Comparison of ENCODE assay signal across 8 cellular contexts in genomic region chr17:68019675-68020450, GRCh38. TPM values are rescaled to one million over a fixed set of nuclear protein-coding genes. Genes with fewer than 3 reads are reported as not detected.
A peak's percentile ranks its signal among the peaks of the same experiment; 100 is the strongest.
DNase-seq lines count a peak whose midpoint lies in the region; ATAC-seq and TF ChIP-seq lines count a peak whose summit lies in the region.

No MANE protein-coding gene starts in this region.

- H3K27ac Mint-ChIP-seq in activated T-helper 2 cell treated with anti-CD3 and anti-CD28 coated beads, Interferon-gamma antibody, Interleukin-2, Interleukin-4, amounts not matched to agents 10 μg/mL and 5 μg/mL and 100 μg/mL, durations not matched to agents 14 hours and 24 hours and 36 hours, result peak overlapping the region; percentile 81
- H3K27ac Mint-ChIP-seq in natural killer cell, result peak overlapping the region; percentile 95 to 97

- no peaks in the 10 kb centered on the region for H3K36me3 ChIP-seq in ES-I3 (ENCODE audit: insufficient read depth, low read length)

- H3K4me1 Mint-ChIP-seq in activated T-helper 2 cell treated with anti-CD3 and anti-CD28 coated beads, Interferon-gamma antibody, Interleukin-2, Interleukin-4, amounts not matched to agents 10 μg/mL and 5 μg/mL and 100 μg/mL, durations not matched to agents 14 hours and 24 hours and 36 hours (ENCODE audit: low read depth), result peaks cover 10% of the 10 kb centered on the region
- H3K4me1 Mint-ChIP-seq in natural killer cell, result peaks cover 14% of the 10 kb centered on the region in 2 donors

- H3K4me1 ChIP-seq in ES-I3 (ENCODE audit: insufficient read depth, low read length), result no peaks in the 10 kb centered on the region; the same call in 1 of the 2 replicates

- peak; percentile 92 to 95 (median 93) for ATAC-seq in natural killer cell

- 0 out of 2 replicates have a peak, but pooled peaks have one; percentile 9 for TF ChIP-seq CTCF in LNCAP (IDR thresholded peaks at IDR 0.05)
- peak; percentile 44 for TF ChIP-seq CTCF in natural killer cell (IDR thresholded peaks at IDR 0.05)

- no peaks in the 10 kb centered on the region for H3K36me3 Mint-ChIP-seq in activated T-helper 2 cell treated with anti-CD3 and anti-CD28 coated beads, Interferon-gamma antibody, Interleukin-2, Interleukin-4, amounts not matched to agents 10 μg/mL and 5 μg/mL and 100 μg/mL, durations not matched to agents 14 hours and 24 hours and 36 hours (ENCODE audit: low read depth)
- H3K36me3 Mint-ChIP-seq in natural killer cell, result no peaks in the 10 kb centered on the region

- H3K4me3 Mint-ChIP-seq in activated T-helper 2 cell treated with anti-CD3 and anti-CD28 coated beads, Interferon-gamma antibody, Interleukin-2, Interleukin-4, amounts not matched to agents 10 μg/mL and 5 μg/mL and 100 μg/mL, durations not matched to agents 14 hours and 24 hours and 36 hours (ENCODE audit: low read depth), result peak overlapping the region; percentile 81
- H3K4me3 Mint-ChIP-seq in natural killer cell, result peak overlapping the region; percentile 84

- DNase-seq in H4 (ENCODE audit: low spot score), result peak; percentile 95
- DNase-seq in RPMI7951 (ENCODE audit: low read depth), result peak; percentile 92
- peak; percentile 97 for DNase-seq in activated T-helper 2 cell treated with anti-CD3 and anti-CD28 coated beads, Interferon-gamma antibody, Interleukin-2, Interleukin-4, amounts not matched to agents 10 μg/mL and 5 μg/mL and 100 μg/mL, durations not matched to agents 14 hours and 24 hours and 36 hours (ENCODE audit: low spot score)
- peak; percentile 97 for DNase-seq in fibroblast of peridontal ligament (ENCODE audit: extremely low read depth)
- peak; percentile 98 for DNase-seq in natural killer cell
- peak; percentile 82 to 94 (median 90) for DNase-seq in stimulated activated naive CD4-positive, alpha-beta T cell (lab: John Stamatoyannopoulos, UW)

- intact Hi-C loops in activated T-helper 2 cell treated with anti-CD3 and anti-CD28 coated beads, Interferon-gamma antibody, Interleukin-2, Interleukin-4, amounts not matched to agents 10 μg/mL and 5 μg/mL and 100 μg/mL, durations not matched to agents 14 hours and 24 hours and 36 hours (cut with micrococcal nuclease), result loop anchor here (1.0 to 2.0 kb wide), 2 partner anchors 15 to 25 kb away; partner anchors contain the start of gene KPNA2
- intact Hi-C loops in natural killer cell (cut with micrococcal nuclease), result loop anchor here (1.0 kb wide), 1 partner anchor 15 kb away; the partner anchor contains the start of gene KPNA2

- no peaks in the 10 kb centered on the region for H3K9me3 Mint-ChIP-seq in activated T-helper 2 cell treated with anti-CD3 and anti-CD28 coated beads, Interferon-gamma antibody, Interleukin-2, Interleukin-4, amounts not matched to agents 10 μg/mL and 5 μg/mL and 100 μg/mL, durations not matched to agents 14 hours and 24 hours and 36 hours
- H3K9me3 Mint-ChIP-seq in natural killer cell, result no peaks in the 10 kb centered on the region

- peak overlapping the region; percentile 80 for H3K9ac ChIP-seq in ES-I3 (ENCODE audit: low read depth, low read length)

- H3K27me3 Mint-ChIP-seq in activated T-helper 2 cell treated with anti-CD3 and anti-CD28 coated beads, Interferon-gamma antibody, Interleukin-2, Interleukin-4, amounts not matched to agents 10 μg/mL and 5 μg/mL and 100 μg/mL, durations not matched to agents 14 hours and 24 hours and 36 hours (ENCODE audit: low read depth), result peaks cover 8% of the 10 kb centered on the region
- H3K27me3 Mint-ChIP-seq in natural killer cell (ENCODE audit: low read depth in 2 of 2), result peaks cover 0 to 5% of the 10 kb centered on the region in 2 donors

- H3K9me3 ChIP-seq in ES-I3 (ENCODE audit: control insufficient read depth, insufficient read depth, low read length), result no peaks in the 10 kb centered on the region

RNA-seq across cellular contexts. Expression of gene KPNA2, which starts 15.7 kb away (rescaled TPM):
- total RNA-seq in H4 (2014; rRNA removed; shearing (Covaris generic)), result 394 and 483 TPM in 2 replicates
- 360 and 422 TPM in 2 replicates for total RNA-seq in RPMI7951 (2014; rRNA removed; shearing (Covaris generic))
- 247 and 255 TPM in 2 replicates for total RNA-seq in activated T-helper 2 cell treated with anti-CD3 and anti-CD28 coated beads, Interferon-gamma antibody, Interleukin-2, Interleukin-4, amounts not matched to agents 10 μg/mL and 5 μg/mL and 100 μg/mL, durations not matched to agents 14 hours and 24 hours and 36 hours
- 10 to 100 TPM; 45.1 to 52.8 (median 49.3) TPM for total RNA-seq in natural killer cell

RNA-seq across cellular contexts. Expression of gene C17orf58, which starts 23.6 kb away (rescaled TPM):
- total RNA-seq in H4 (2014; rRNA removed; shearing (Covaris generic)), result 20.3 and 25.5 TPM in 2 replicates
- 23.8 and 36.3 TPM in 2 replicates for total RNA-seq in RPMI7951 (2014; rRNA removed; shearing (Covaris generic))
- total RNA-seq in activated T-helper 2 cell treated with anti-CD3 and anti-CD28 coated beads, Interferon-gamma antibody, Interleukin-2, Interleukin-4, amounts not matched to agents 10 μg/mL and 5 μg/mL and 100 μg/mL, durations not matched to agents 14 hours and 24 hours and 36 hours, result 22.7 and 23.0 TPM in 2 replicates
- 1 to 10 TPM; 4.3 to 5.8 (median 4.6) TPM for total RNA-seq in natural killer cell

Comparison
In these comparisons a context has a peak if more than half of its experiments do, and no peak if none do; other contexts are left out.
1. Peak in every context shown above with its lines: DNase-seq and ATAC-seq.